Comparison of ENCODE assay signal across 8 cellular contexts in the genomic region with DNA sequence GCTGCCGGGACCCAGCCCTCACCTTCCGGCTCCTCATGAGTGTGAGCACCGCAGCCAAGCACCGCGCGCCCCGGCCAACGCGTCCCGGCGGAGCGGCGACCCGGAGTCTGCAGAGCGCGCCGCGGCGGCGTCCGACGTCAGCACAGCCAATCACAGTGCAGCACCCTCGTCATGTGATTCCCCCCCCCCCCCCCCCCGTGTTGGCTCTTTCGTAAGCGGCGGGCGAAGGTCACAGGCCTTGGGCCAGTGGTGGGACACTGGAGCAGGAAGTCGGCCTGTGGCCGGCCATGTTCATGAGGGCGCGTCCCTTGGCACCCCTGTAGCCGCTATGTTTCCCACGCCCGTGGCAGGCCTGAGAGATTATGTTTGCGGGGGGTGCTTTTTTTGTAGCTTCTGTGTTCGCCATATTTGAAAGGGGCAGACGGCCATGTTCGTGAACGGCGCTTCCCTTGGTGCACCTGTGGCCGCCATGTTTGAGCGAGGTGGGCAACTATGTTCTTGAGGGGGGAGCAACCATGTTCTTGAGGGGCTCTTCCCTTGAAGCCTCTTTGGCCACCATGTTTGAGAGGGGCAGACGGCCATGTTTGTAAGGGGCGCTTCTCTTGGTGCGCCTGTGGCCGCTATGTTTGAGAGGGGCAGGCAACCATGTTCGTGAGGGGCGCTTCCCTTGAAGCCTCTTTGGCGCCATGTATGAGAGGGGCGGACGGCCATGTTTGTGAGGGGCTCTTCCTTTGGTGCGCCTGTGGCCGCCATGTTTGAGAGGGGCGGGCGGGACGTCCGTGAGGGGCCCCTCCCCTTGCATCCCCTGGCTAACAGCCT. TPM values are rescaled to one million over a fixed set of nuclear protein-coding genes. Genes with fewer than 3 reads are reported as not detected.
DNase-seq lines count a peak whose midpoint lies in the region; ATAC-seq, FAIRE-seq and TF ChIP-seq lines count a peak whose summit lies in the region.

C1orf174 (minus strand) TSS at position 123 of the 819 bp plus-strand sequence; CDS start at position 37, 86 bp downstream.

- no peaks in the 10 kb centered on the region for H3K36me3 ChIP-seq in bronchial epithelial cell (ENCODE audit: control insufficient read depth, insufficient read depth, low read length)
- H3K36me3 ChIP-seq in small intestine (ENCODE audit: control insufficient read depth in 2 of 2, insufficient read depth in 2 of 2, low read length in 2 of 2), result peaks cover 0 to 3% of the 10 kb centered on the region in 2 donors

- POLR2A ChIA-PET in A549 (lab: Yijun Ruan, JAX), result no interaction called here

- ATAC-seq in A549 (peak; percentile 88 to 90), GM18867 (IDR thresholded peaks at IDR 0.05; ENCODE audit: unreplicated experiment) (peak; percentile 69), HG03103 (IDR thresholded peaks at IDR 0.05; ENCODE audit: low read depth, unreplicated experiment) (peak; percentile 52)

- peak within 1 kb of the TSS; percentile 96 for H3K4me2 ChIP-seq in A549

- TF ChIP-seq POLR2A in A549 (IDR thresholded peaks at IDR 0.05; ENCODE audit: low read length), result peak; percentile 50

- no peaks in the 10 kb centered on the region for H3K9me3 ChIP-seq in A549
- no peaks in the 10 kb centered on the region for H3K9me3 ChIP-seq in small intestine (ENCODE audit: control insufficient read depth, low read depth)

- FAIRE-seq in A549 (lab: Jason Lieb, UNC) (peak; percentile 36), bronchial epithelial cell (lab: Jason Lieb, UNC) (no peak), small intestine (lab: Jason Lieb, UNC) (no peak)

- H3K27ac ChIP-seq in A549 (peak within 1 kb of the TSS; percentile 94 to 99), small intestine (ENCODE audit: low read depth in 1 of 2, low read length in 1 of 2) (peak within 1 kb of the TSS; percentile 90 to 97)

- H3K4me1 ChIP-seq in A549 (0 out of 3 replicates have a peak, but pooled peaks cover 3% of the 10 kb centered on the region), small intestine (ENCODE audit: control insufficient read depth in 2 of 2, insufficient read depth in 1 of 2, low read depth in 1 of 2, low read length in 1 of 2) (peaks cover 0 to 2% of the 10 kb centered on the region in 2 donors)

- H3K4me3 ChIP-seq in A549, result peak within 1 kb of the TSS; percentile 81
- H3K4me3 ChIP-seq in WI38 (ENCODE audit: low read depth, low read length), result peak within 1 kb of the TSS; percentile 93
- H3K4me3 ChIP-seq in bronchial epithelial cell (ENCODE audit: low read depth, low read length), result peak within 1 kb of the TSS; percentile 93
- peak within 1 kb of the TSS; percentile 70 to 87 for H3K4me3 ChIP-seq in small intestine (ENCODE audit: low read depth in 1 of 2, low read length in 2 of 2)

- DNase-seq in A549 (ENCODE audit: low read depth in 1 of 2, low spot score in 1 of 2) (peak; percentile 81 to 97), NCI-H2227 treated with DMSO at 0.1 percent for 48 hours (lab: John Stamatoyannopoulos, UW) (peak; percentile 98), bronchial epithelial cell (ENCODE audit: low read depth) (peak; percentile 87), iPS-NIHi11 (ENCODE audit: low spot score) (peak; percentile 97), small intestine (peak; percentile 95)

- WGBS in A549 (ENCODE audit: missing lambda C conversion rate), result 0% methylated on average over 13 of the region's 58 CpGs
- WGBS in small intestine, 3 donors, result 0 to 1% (median 1%) methylated on average over 48 to 58 of the region's 58 CpGs

- H3K27me3 ChIP-seq in bronchial epithelial cell (ENCODE audit: control insufficient read depth, insufficient read depth, low read length) (no peaks in the 10 kb centered on the region), small intestine (ENCODE audit: control insufficient read depth in 2 of 2, insufficient read depth in 2 of 2, low read length in 2 of 2) (no peaks in the 10 kb centered on the region)

- CTCF ChIA-PET in A549 (lab: Yijun Ruan, JAX), result interaction anchor here (0.8 to 1.6 kb wide), 2 partner anchors 41 to 43 kb away, joined by 3 to 4 read pairs; partner anchors contain the start of gene DFFB

- no peak for TF ChIP-seq RAD21 in A549 (conservative IDR thresholded peaks at IDR 0.05 in 1 of 2, IDR thresholded peaks at IDR 0.05 in 1 of 2)

- TF ChIP-seq CTCF in A549 (IDR thresholded peaks at IDR 0.05), result no peak
- no peak for TF ChIP-seq CTCF in WI38 (IDR thresholded peaks at IDR 0.05; ENCODE audit: low read depth, low read length)
- no peak for TF ChIP-seq CTCF in bronchial epithelial cell (IDR thresholded peaks at IDR 0.05; ENCODE audit: insufficient read depth, low read length, severe bottlenecking)

- TF ChIP-seq EP300 in A549 (IDR thresholded peaks at IDR 0.05), result no peak

TF ChIP-seq in A549, 52 proteins besides CTCF, POLR2A, EP300 and RAD21 (continues in another document):
- no peak for TF ChIP-seq MAFK (IDR thresholded peaks at IDR 0.05; ENCODE audit: partially characterized antibody)
- TF ChIP-seq MYC (IDR thresholded peaks at IDR 0.05; ENCODE audit: borderline replicate concordance, low read length), result no peak; the same call in 1 of the 2 replicates
- TF ChIP-seq NFE2L2 (conservative IDR thresholded peaks at IDR 0.05; ENCODE audit: low read length), result no peak
- no peak for TF ChIP-seq KDM5A (IDR thresholded peaks at IDR 0.05)
- no peak for TF ChIP-seq RNF2 (IDR thresholded peaks at IDR 0.05; ENCODE audit: borderline replicate concordance, low read depth)
- TF ChIP-seq E2F6 (IDR thresholded peaks at IDR 0.05; ENCODE audit: borderline replicate concordance, low read depth), result 0 out of 2 replicates have a peak, but pooled peaks have one; percentile 28
- TF ChIP-seq, protein P1, sequence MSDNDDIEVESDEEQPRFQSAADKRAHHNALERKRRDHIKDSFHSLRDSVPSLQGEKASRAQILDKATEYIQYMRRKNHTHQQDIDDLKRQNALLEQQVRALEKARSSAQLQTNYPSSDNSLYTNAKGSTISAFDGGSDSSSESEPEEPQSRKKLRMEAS (IDR thresholded peaks at IDR 0.05), result peak; percentile 5; the same call in 1 of the 2 replicates
- no peak for TF ChIP-seq TFCP2L1 (CRISPR knock-in tag; IDR thresholded peaks at IDR 0.05)
- TF ChIP-seq CBX2 (IDR thresholded peaks at IDR 0.05; ENCODE audit: borderline replicate concordance, low read depth), result no peak
- no peak for TF ChIP-seq HDAC2 (IDR thresholded peaks at IDR 0.05)
- TF ChIP-seq, protein P2, sequence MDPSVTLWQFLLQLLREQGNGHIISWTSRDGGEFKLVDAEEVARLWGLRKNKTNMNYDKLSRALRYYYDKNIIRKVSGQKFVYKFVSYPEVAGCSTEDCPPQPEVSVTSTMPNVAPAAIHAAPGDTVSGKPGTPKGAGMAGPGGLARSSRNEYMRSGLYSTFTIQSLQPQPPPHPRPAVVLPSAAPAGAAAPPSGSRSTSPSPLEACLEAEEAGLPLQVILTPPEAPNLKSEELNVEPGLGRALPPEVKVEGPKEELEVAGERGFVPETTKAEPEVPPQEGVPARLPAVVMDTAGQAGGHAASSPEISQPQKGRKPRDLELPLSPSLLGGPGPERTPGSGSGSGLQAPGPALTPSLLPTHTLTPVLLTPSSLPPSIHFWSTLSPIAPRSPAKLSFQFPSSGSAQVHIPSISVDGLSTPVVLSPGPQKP (IDR thresholded peaks at IDR 0.05; ENCODE audit: low read depth, low read length), result no peak
- TF ChIP-seq ESRRA (IDR thresholded peaks at IDR 0.05; ENCODE audit: borderline replicate concordance, low read length), result no peak
- TF ChIP-seq USF2 (IDR thresholded peaks at IDR 0.05), result peak; percentile 73
- no peak for TF ChIP-seq BHLHE40 (IDR thresholded peaks at IDR 0.05; ENCODE audit: low read depth, low read length)
- no peak for TF ChIP-seq HEYL (CRISPR knock-in tag; IDR thresholded peaks at IDR 0.05)
- TF ChIP-seq, protein P3, sequence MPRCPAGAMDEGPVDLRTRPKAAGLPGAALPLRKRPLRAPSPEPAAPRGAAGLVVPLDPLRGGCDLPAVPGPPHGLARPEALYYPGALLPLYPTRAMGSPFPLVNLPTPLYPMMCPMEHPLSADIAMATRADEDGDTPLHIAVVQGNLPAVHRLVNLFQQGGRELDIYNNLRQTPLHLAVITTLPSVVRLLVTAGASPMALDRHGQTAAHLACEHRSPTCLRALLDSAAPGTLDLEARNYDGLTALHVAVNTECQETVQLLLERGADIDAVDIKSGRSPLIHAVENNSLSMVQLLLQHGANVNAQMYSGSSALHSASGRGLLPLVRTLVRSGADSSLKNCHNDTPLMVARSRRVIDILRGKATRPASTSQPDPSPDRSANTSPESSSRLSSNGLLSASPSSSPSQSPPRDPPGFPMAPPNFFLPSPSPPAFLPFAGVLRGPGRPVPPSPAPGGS (IDR thresholded peaks at IDR 0.05), result no peak

RNA-seq across cellular contexts. Expression of gene C1orf174, which starts in this region (rescaled TPM):
- polyA plus RNA-seq in A549 (2011; rRNA removed), result 26.3 and 29.7 TPM in 2 replicates
- 28.3 and 29.6 TPM in 2 replicates for polyA plus RNA-seq in A549 (2012; cell fraction: cytosol; rRNA removed)
- polyA plus RNA-seq in A549 (2012; cell fraction: nucleus; rRNA removed), result 30.5 and 38.0 TPM in 2 replicates
- polyA plus RNA-seq in A549 (2017; fragmentation: RNase III; extraction: RNeasy Plus Mini Kit Qiagen cat#74134 plus additional on column Dnase treatment), result 23.6 to 23.9 TPM (median 23.7 TPM) in 3 replicates
- polyA minus RNA-seq in A549 (2011; rRNA and poly(A)+ RNA removed), result 25.5 and 26.0 TPM in 2 replicates
- 36.5 and 45.3 TPM in 2 replicates for total RNA-seq in bronchial epithelial cell
- polyA plus RNA-seq in small intestine, result 10 to 100 TPM; 10.8 to 20.1 (median 19.2) TPM

Comparison
In these comparisons a context has a peak if more than half of its experiments do, and no peak if none do; other contexts are left out.
1. Peak in every context shown above with its lines: DNase-seq, ATAC-seq, H3K4me3 ChIP-seq and H3K27ac ChIP-seq.